In genomic region chr20:43985608-43986316, GRCh38 we compare ENCODE assay signal across 1 cellular context.
TF ChIP-seq lines count a peak whose summit lies in the region.

No MANE protein-coding gene starts in this region.

TF ChIP-seq in GM23338, 12 proteins besides CTCF, POLR2A, EP300 and RAD21 (continued from another document):
- TF ChIP-seq ZNF462 (CRISPR knock-in tag; IDR thresholded peaks at IDR 0.05), result no peak
- no peak for TF ChIP-seq EZH2 (IDR thresholded peaks at IDR 0.05; ENCODE audit: low read depth, unreplicated experiment)
- no peak for TF ChIP-seq ZNF331 (CRISPR knock-in tag; IDR thresholded peaks at IDR 0.05; ENCODE audit: low read depth)
- no peak for TF ChIP-seq POLR2AphosphoS5 (IDR thresholded peaks at IDR 0.05; ENCODE audit: low read depth)
- TF ChIP-seq ZNF114 (CRISPR knock-in tag; IDR thresholded peaks at IDR 0.05), result no peak
- no peak for TF ChIP-seq STAT1 (IDR thresholded peaks at IDR 0.05; ENCODE audit: unreplicated experiment)
- TF ChIP-seq EZH2phosphoT487 (IDR thresholded peaks at IDR 0.05; ENCODE audit: unreplicated experiment), result no peak
TF ChIP-seq in GM23338: peak in this region for 0.
